Comparison of ENCODE assay signal across 1 cellular context in genomic region chr7:50449881-50450690, GRCh38.
A peak's percentile ranks its signal among the peaks of the same experiment; 100 is the strongest.
TF ChIP-seq lines count a peak whose summit lies in the region.

FIGNL1 (minus strand) TSS chr7:50450350; CDS start chr7:50447287, 3,063 bp downstream.

TF ChIP-seq in HepG2, 621 proteins besides CTCF, POLR2A, EP300 and RAD21 (continued from another document and continues in another):
- TF ChIP-seq DZIP1 (CRISPR knock-in tag; IDR thresholded peaks at IDR 0.05) (no peak), HOXA5 (CRISPR knock-in tag; IDR thresholded peaks at IDR 0.05) (peak; percentile 73), MAFG (CRISPR knock-in tag; IDR thresholded peaks at IDR 0.05) (no peak), FOXC1 (CRISPR knock-in tag; IDR thresholded peaks at IDR 0.05; ENCODE audit: borderline replicate concordance) (no peak; the same call in 1 of the 2 replicates), ZNF441 (CRISPR knock-in tag; IDR thresholded peaks at IDR 0.05; ENCODE audit: borderline replicate concordance) (no peak), ZBTB43 (CRISPR knock-in tag; conservative IDR thresholded peaks at IDR 0.05) (peak; percentile 17; the same call in 1 of the 2 replicates), ZNF605 (CRISPR knock-in tag; IDR thresholded peaks at IDR 0.05) (no peak; the same call in none of the 2 replicates), STAT6 (CRISPR knock-in tag; IDR thresholded peaks at IDR 0.05; ENCODE audit: borderline replicate concordance) (no peak), KAT7 (CRISPR knock-in tag; IDR thresholded peaks at IDR 0.05; ENCODE audit: borderline replicate concordance) (peak; percentile 66; the same call in 1 of the 2 replicates), MAF1 (CRISPR knock-in tag; IDR thresholded peaks at IDR 0.05; ENCODE audit: borderline replicate concordance) (no peak), ZNF556 (CRISPR knock-in tag; IDR thresholded peaks at IDR 0.05; ENCODE audit: borderline replicate concordance) (no peak; the same call in 1 of the 2 replicates), NFE2L1 (CRISPR knock-in tag; IDR thresholded peaks at IDR 0.05; ENCODE audit: borderline replicate concordance) (no peak; the same call in 1 of the 2 replicates), ARID2 (CRISPR knock-in tag; IDR thresholded peaks at IDR 0.05; ENCODE audit: borderline replicate concordance) (0 out of 2 replicates have a peak, but pooled peaks have one; percentile 36), SP4 (CRISPR knock-in tag; IDR thresholded peaks at IDR 0.05) (peak; percentile 64), E2F1 (CRISPR knock-in tag; IDR thresholded peaks at IDR 0.05) (peak; percentile 97), MED13 (CRISPR knock-in tag; IDR thresholded peaks at IDR 0.05) (no peak), ZNF691 (CRISPR knock-in tag; IDR thresholded peaks at IDR 0.05; ENCODE audit: borderline replicate concordance, low read depth) (no peak), BCL6 (CRISPR knock-in tag; IDR thresholded peaks at IDR 0.05) (peak; percentile 31; the same call in 1 of the 2 replicates), ZNF710 (CRISPR knock-in tag; IDR thresholded peaks at IDR 0.05; ENCODE audit: borderline replicate concordance) (peak; percentile 46; the same call in 1 of the 2 replicates), ZNF432 (CRISPR knock-in tag; IDR thresholded peaks at IDR 0.05; ENCODE audit: borderline replicate concordance) (no peak), ZNF407 (CRISPR knock-in tag; IDR thresholded peaks at IDR 0.05; ENCODE audit: not compliant biosample characterization) (no peak), TOE1 (CRISPR knock-in tag; IDR thresholded peaks at IDR 0.05) (no peak), SIX1 (CRISPR knock-in tag; IDR thresholded peaks at IDR 0.05; ENCODE audit: borderline replicate concordance) (no peak), IRX3 (CRISPR knock-in tag; IDR thresholded peaks at IDR 0.05; ENCODE audit: borderline replicate concordance, low read depth) (peak; percentile 77), ZNF782 (CRISPR knock-in tag; IDR thresholded peaks at IDR 0.05; ENCODE audit: borderline replicate concordance) (peak; percentile 39; the same call in 1 of the 2 replicates), POLR2AphosphoS2 (IDR thresholded peaks at IDR 0.05; ENCODE audit: low read depth, low read length) (no peak), GTF2F1 (IDR thresholded peaks at IDR 0.05; ENCODE audit: low read length) (no peak), ZNF225 (CRISPR knock-in tag; IDR thresholded peaks at IDR 0.05) (peak; percentile 95), HINFP (CRISPR knock-in tag; IDR thresholded peaks at IDR 0.05; ENCODE audit: low read depth) (no peak; the same call in none of the 2 replicates), CSRNP1 (CRISPR knock-in tag; IDR thresholded peaks at IDR 0.05) (peak; percentile 86), STAG1 (CRISPR knock-in tag; IDR thresholded peaks at IDR 0.05) (no peak), SPEN (CRISPR knock-in tag; IDR thresholded peaks at IDR 0.05; ENCODE audit: low read depth) (peak; percentile 99), ZNF607 (CRISPR knock-in tag; IDR thresholded peaks at IDR 0.05; ENCODE audit: borderline replicate concordance) (peak; percentile 39; the same call in 1 of the 2 replicates), NCOA5 (CRISPR knock-in tag; IDR thresholded peaks at IDR 0.05) (no peak), SRSF9 (IDR thresholded peaks at IDR 0.05; ENCODE audit: borderline replicate concordance, insufficient read depth, low read depth, low read length, poor library complexity, severe bottlenecking) (no peak)
